8 cellular contexts compared by ENCODE assay signal in genomic region chr10:7411671-7412481, GRCh38. TPM values are rescaled to one million over a fixed set of nuclear protein-coding genes. Genes with fewer than 3 reads are reported as not detected.
A peak's percentile ranks its signal among the peaks of the same experiment; 100 is the strongest.
DNase-seq lines count a peak whose midpoint lies in the region; ATAC-seq and TF ChIP-seq lines count a peak whose summit lies in the region.

No MANE protein-coding gene starts in this region.

- no peak overlapping the region for H3K4me3 ChIP-seq in Loucy (ENCODE audit: low read length, poor library complexity, severe bottlenecking)

- H3K9me3 Mint-ChIP-seq in activated naive CD8-positive, alpha-beta T cell (ENCODE audit: low read depth): no peaks in the 10 kb centered on the region

- peaks cover 43% of the 10 kb centered on the region for H3K79me2 ChIP-seq in Loucy (ENCODE audit: insufficient read depth, low read length)

- no peaks in the 10 kb centered on the region for H3K27me3 Mint-ChIP-seq in activated naive CD8-positive, alpha-beta T cell

- no peaks in the 10 kb centered on the region for H3K27me3 ChIP-seq in Loucy (ENCODE audit: insufficient read depth, low read length, poor library complexity, severe bottlenecking)

- no peaks in the 10 kb centered on the region for H3K9me2 ChIP-seq in Loucy (replicated peaks; ENCODE audit: low read depth, low read length)

- DNase-seq in left lobe of liver (ENCODE audit: low spot score): peak; percentile 49
- DNase-seq in stimulated activated naive CD8-positive, alpha-beta T cell treated with anti-CD3 and anti-CD28 coated beads, Interleukin-15, Interleukin-2, amounts not matched to agents 100 U/mL and 50 U/mL, for 24 hours: peak; percentile 42
- no peak for DNase-seq in posterior vena cava (ENCODE audit: low spot score)
- DNase-seq in NCI-H446 (lab: John Stamatoyannopoulos, UW): no peak
- no peak for DNase-seq in KG1 (lab: John Stamatoyannopoulos, UW)

- no peaks in the 10 kb centered on the region for H3K36me3 ChIP-seq in Loucy (ENCODE audit: insufficient read depth, low read length)

- ATAC-seq in left lobe of liver (no peak), GM18861 (IDR thresholded peaks at IDR 0.05; ENCODE audit: unreplicated experiment) (no peak)
- no peak for ATAC-seq in stimulated activated naive CD8-positive, alpha-beta T cell treated with anti-CD3 and anti-CD28 coated beads, Interleukin-15, Interleukin-2, amounts not matched to agents 100 U/mL and 50 U/mL, for 24 hours

- H3K4me1 Mint-ChIP-seq in activated naive CD8-positive, alpha-beta T cell (ENCODE audit: low read depth): peaks cover 23% of the 10 kb centered on the region

- no peak for TF ChIP-seq CTCF in Loucy (conservative IDR thresholded peaks at IDR 0.05; ENCODE audit: low read length)

- H4K20me1 ChIP-seq in Loucy (ENCODE audit: insufficient read depth, low read length, poor library complexity, severe bottlenecking): peaks cover 26% of the 10 kb centered on the region

- H3K4me1 ChIP-seq in Loucy (ENCODE audit: insufficient read depth, low read length, poor library complexity, severe bottlenecking): peaks cover 13% of the 10 kb centered on the region

- intact Hi-C loops in posterior vena cava (cut with DNase I): no loop called here

- H3F3A ChIP-seq in Loucy (ENCODE audit: low read depth): no peaks in the 10 kb centered on the region

- peak overlapping the region; percentile 86 for H3K27ac Mint-ChIP-seq in activated naive CD8-positive, alpha-beta T cell

- H3K4me3 Mint-ChIP-seq in activated naive CD8-positive, alpha-beta T cell: peak overlapping the region; percentile 95

- H3K9me3 ChIP-seq in Loucy (ENCODE audit: insufficient read depth, low read depth, low read length): no peaks in the 10 kb centered on the region

- H2AFZ ChIP-seq in Loucy (ENCODE audit: low read length): peak overlapping the region; percentile 100

- H3K36me3 Mint-ChIP-seq in activated naive CD8-positive, alpha-beta T cell: no peaks in the 10 kb centered on the region

- peak overlapping the region; percentile 79 for H3K9ac ChIP-seq in Loucy (ENCODE audit: low read depth, low read length, poor library complexity, severe bottlenecking)

- peak overlapping the region; percentile 98 for H3K4me2 ChIP-seq in Loucy (ENCODE audit: low read depth, low read length, poor library complexity, severe bottlenecking)

RNA-seq across cellular contexts. Expression of gene SFMBT2, which starts 1.0 kb away (rescaled TPM):
- total RNA-seq in left lobe of liver: 1.1 TPM
- total RNA-seq in posterior vena cava: 10 to 100 TPM in 1 of 2 donors, 1 to 10 TPM in 1; 8.9 to 12.4 TPM

Comparison
In these comparisons a context has a peak if more than half of its experiments do, and no peak if none do; other contexts are left out.
1. DNase-seq: peak in left lobe of liver (single experiment) and stimulated activated naive CD8-positive, alpha-beta T cell treated with anti-CD3 and anti-CD28 coated beads, Interleukin-15, Interleukin-2, amounts not matched to agents 100 U/mL and 50 U/mL, for 24 hours (single experiment); none in posterior vena cava (single experiment), NCI-H446 (0 of 2) and KG1 (single experiment).